8 cellular contexts compared by ENCODE assay signal in the genomic region with DNA sequence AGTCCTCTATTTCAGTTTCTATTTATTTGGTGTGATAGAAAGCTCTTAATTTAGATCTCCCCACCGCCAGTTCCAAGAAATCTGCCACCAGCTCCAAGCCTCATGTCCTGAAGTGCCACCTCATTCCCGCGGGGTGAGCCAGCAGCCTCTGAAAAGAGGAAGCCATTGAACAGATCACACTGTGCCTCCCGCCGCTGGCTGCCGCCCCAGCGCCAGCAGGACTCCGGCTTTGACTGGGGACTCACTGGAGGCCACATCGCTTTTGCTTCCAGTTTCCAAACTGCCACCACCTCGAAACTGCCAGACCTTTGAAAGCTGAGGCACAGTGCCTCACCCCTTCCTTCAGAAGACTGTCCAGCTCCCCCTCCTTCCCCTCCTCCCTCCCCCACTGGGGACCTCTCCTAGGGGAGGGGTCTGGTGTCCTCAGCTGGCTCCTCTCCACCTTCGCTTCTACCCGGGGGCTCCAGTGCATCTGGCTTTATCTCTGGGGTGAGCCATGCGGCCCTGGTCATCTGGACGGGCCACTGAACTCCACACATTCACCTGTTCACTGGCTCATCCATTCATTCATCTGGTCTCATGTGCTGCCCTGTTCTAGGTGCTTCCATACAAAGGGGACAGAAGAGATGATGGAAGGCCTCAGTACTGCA. TPM values are rescaled to one million over a fixed set of nuclear protein-coding genes. Genes with fewer than 3 reads are reported as not detected.
DNase-seq lines count a peak whose midpoint lies in the region; ATAC-seq, FAIRE-seq and TF ChIP-seq lines count a peak whose summit lies in the region.

No MANE protein-coding gene starts in this region.

- ATAC-seq in GM18868 (IDR thresholded peaks at IDR 0.05; ENCODE audit: unreplicated experiment), result peak; percentile 49
- peak; percentile 69 for ATAC-seq in HG03045 (IDR thresholded peaks at IDR 0.05; ENCODE audit: unreplicated experiment)
- ATAC-seq in pancreas, result peak; percentile 66 to 85 (median 76)
- no peak for ATAC-seq in GM19328 (IDR thresholded peaks at IDR 0.05; ENCODE audit: unreplicated experiment)

- H3K9me3 ChIP-seq in esophagus muscularis mucosa (peaks cover 0 to 5% (median 0%) of the 10 kb centered on the region in 4 donors), pancreas (no peaks in the 10 kb centered on the region), uterus (no peaks in the 10 kb centered on the region)

- TF ChIP-seq CTCF in esophagus muscularis mucosa (IDR thresholded peaks at IDR 0.05) (no peak), pancreas (IDR thresholded peaks at IDR 0.05) (no peak), uterus (IDR thresholded peaks at IDR 0.05) (no peak)

- peak; percentile 90 for DNase-seq in Ammon's horn (ENCODE audit: low spot score)
- peak; percentile 28 for DNase-seq in SKM-1 (lab: John Stamatoyannopoulos, UW; ENCODE audit: unreplicated experiment)
- no peak for DNase-seq in esophagus muscularis mucosa (ENCODE audit: extremely low spot score)
- peak in 5 of 6 donors; percentile 22 to 73 (median 40) for DNase-seq in pancreas
- DNase-seq in uterus, result no peak

- no peaks in the 10 kb centered on the region for H3K27me3 ChIP-seq in esophagus muscularis mucosa
- H3K27me3 ChIP-seq in pancreas, result no peaks in the 10 kb centered on the region
- no peaks in the 10 kb centered on the region for H3K27me3 ChIP-seq in uterus

- no peak for TF ChIP-seq POLR2A in esophagus muscularis mucosa (IDR thresholded peaks at IDR 0.05; ENCODE audit: low read depth)
- TF ChIP-seq POLR2A in uterus (IDR thresholded peaks at IDR 0.05), result no peak

- H3K4me3 ChIP-seq in esophagus muscularis mucosa (peak overlapping the region; percentile 13 to 27 (median 18)), pancreas (peak overlapping the region in 1 of 4 donors; percentile 2), uterus (no peak overlapping the region)

- no peak for FAIRE-seq in pancreas (lab: Jason Lieb, UNC)

- 45% methylated on average over 14 of the region's 14 CpGs for WGBS in esophagus muscularis mucosa
- 33% methylated on average over 14 of the region's 14 CpGs for WGBS in pancreas, 2 donors

- peaks cover 0 to 1% (median under 1%) of the 10 kb centered on the region in 4 donors for H3K36me3 ChIP-seq in esophagus muscularis mucosa
- no peaks in the 10 kb centered on the region for H3K36me3 ChIP-seq in pancreas
- no peaks in the 10 kb centered on the region for H3K36me3 ChIP-seq in uterus

- TF ChIP-seq EP300 in esophagus muscularis mucosa (IDR thresholded peaks at IDR 0.05), result no peak

- peaks cover 13 to 19% (median 18%) of the 10 kb centered on the region in 4 donors for H3K4me1 ChIP-seq in esophagus muscularis mucosa
- peaks cover 0 to 8% (median 5%) of the 10 kb centered on the region in 3 donors for H3K4me1 ChIP-seq in pancreas
- H3K4me1 ChIP-seq in uterus, result peaks cover 0 to 10% of the 10 kb centered on the region in 2 donors

- H3K27ac ChIP-seq in esophagus muscularis mucosa (replicated peaks in 1 of 4), result peak overlapping the region in 3 of 4 donors; percentile 37 to 41 (median 38)
- H3K27ac ChIP-seq in pancreas, result peak overlapping the region; percentile 16 to 69 (median 53)
- H3K27ac ChIP-seq in uterus, result no peak overlapping the region

- intact Hi-C loops in esophagus muscularis mucosa (cut with DNase I), result no loop called here
- intact Hi-C loops in pancreas (cut with DNase I), result no loop called here
- intact Hi-C loops in uterus (cut with DNase I; ENCODE audit: low total_unique reads), result no loop called here

RNA-seq across cellular contexts. Expression of gene VPS26C, which starts 59.0 kb away (rescaled TPM):
- total RNA-seq in esophagus muscularis mucosa, result 10 to 100 TPM; 56.5 to 71.3 (median 59.7) TPM
- 10 to 100 TPM; 15.7 to 29.9 (median 22.4) TPM for total RNA-seq in pancreas
- polyA plus RNA-seq in pancreas, result 10 to 100 TPM in 1 of 2 donors, 1 to 10 TPM in 1; 8.5 to 12.2 TPM
- total RNA-seq in uterus, result 100 to 1,000 TPM in 1 of 4 donors, 10 to 100 TPM in 3; 44.8 to 179 (median 56.0) TPM

Comparison
In these comparisons a context has a peak if more than half of its experiments do, and no peak if none do; other contexts are left out.
1. DNase-seq: peak in Ammon's horn (single experiment), SKM-1 (single experiment) and pancreas (5 of 6); none in esophagus muscularis mucosa (single experiment) and uterus (0 of 2).
2. H3K27ac ChIP-seq: peak in esophagus muscularis mucosa (3 of 4) and pancreas (4 of 4); none in uterus (0 of 2).
3. H3K4me3 ChIP-seq: peak in esophagus muscularis mucosa (4 of 4); none in uterus (0 of 2).